22 cellular contexts compared by ENCODE assay signal in genomic region chr1:100750002-100750885, GRCh38. TPM values are rescaled to one million over a fixed set of nuclear protein-coding genes. Genes with fewer than 3 reads are reported as not detected.
DNase-seq lines count a peak whose midpoint lies in the region; TF ChIP-seq lines count a peak whose summit lies in the region.
"Had no signal": no experiment of that assay in that cellular context is flagged by ENCODE, and none has a peak within 500 bp of the region (broad histone marks: within the 10 kb centered on the region; RNA-seq: fewer than 3 reads in every experiment).

No MANE protein-coding gene starts in this region.

- peak; percentile 12 for DNase-seq in ELR (ENCODE audit: low read depth)
- peak; percentile 35 for DNase-seq in SK-MEL-5 (ENCODE audit: low read depth, low spot score)
- DNase-seq in iPS-NIHi11 (ENCODE audit: low spot score) = peak; percentile 13
- DNase-seq in activated T-cell treated with anti-CD3 and anti-CD28 coated beads, Interleukin-2, amount 50 U/mL, for 24 hours = no peak
- DNase-seq in NCI-H2227 treated with DMSO at 0.1 percent for 48 hours (lab: John Stamatoyannopoulos, UW) = no peak
- no peak for DNase-seq in AG08396 (ENCODE audit: low spot score)
- DNase-seq: activated CD4-positive, alpha-beta T cell treated with anti-CD3 and anti-CD28 coated beads for 1 hour; activated CD8-positive, alpha-beta T cell treated with anti-CD3 and anti-CD28 coated beads, Interleukin-2, amount 10 ng/mL, durations not matched to agents 7 days and 5 days; activated gamma-delta T cell treated with Interleukin-2 at 50 U/mL for 16 hours; brain microvascular endothelial cell; left cardiac atrium; MG63; naive thymus-derived CD4-positive, alpha-beta T cell; NCI-H1436 treated with DMSO at 0.1 percent for 48 hours; retina; Right ventricle myocardium superior; stimulated activated CD4-positive, alpha-beta T cell treated with anti-CD3 and anti-CD28 coated beads, Interleukin-4, amount 100 ng/mL, for 24 hours; SW 1271; thyroid gland had no signal

- H3K27ac ChIP-seq in HEK293 (ENCODE audit: extremely low read depth, low read depth, low read length) = no peak overlapping the region
- H3K27ac ChIP-seq: brain microvascular endothelial cell, HL-60, thyroid gland had no signal

- H3K9me3 Mint-ChIP-seq in activated T-cell treated with anti-CD3 and anti-CD28 coated beads, Interleukin-2, amount 50 U/mL, for 24 hours = no peaks in the 10 kb centered on the region

- peaks cover 4% of the 10 kb centered on the region for H3K4me1 Mint-ChIP-seq in activated T-cell treated with anti-CD3 and anti-CD28 coated beads, Interleukin-2, amount 50 U/mL, for 24 hours (ENCODE audit: low read depth)
- H3K4me1 Mint-ChIP-seq: naive thymus-derived CD4-positive, alpha-beta T cell had no signal

- no peaks in the 10 kb centered on the region for H3K4me1 ChIP-seq in HEK293 (ENCODE audit: control insufficient read depth, insufficient read depth, low read length)
- H3K4me1 ChIP-seq: thyroid gland had no signal

- H3K27ac Mint-ChIP-seq in activated T-cell treated with anti-CD3 and anti-CD28 coated beads, Interleukin-2, amount 50 U/mL, for 24 hours = no peak overlapping the region
- H3K27ac Mint-ChIP-seq: activated CD8-positive, alpha-beta T cell treated with anti-CD3 and anti-CD28 coated beads, Interleukin-2, amount 10 ng/mL, durations not matched to agents 7 days and 5 days; naive thymus-derived CD4-positive, alpha-beta T cell; stimulated activated naive CD8-positive, alpha-beta T cell treated with anti-CD3 and anti-CD28 coated beads, Interleukin-15, Interleukin-2, amounts not matched to agents 100 ng/mL and 50 ng/mL, for 24 hours had no signal

- no peak overlapping the region for H3K4me3 Mint-ChIP-seq in activated T-cell treated with anti-CD3 and anti-CD28 coated beads, Interleukin-2, amount 50 U/mL, for 24 hours
- H3K4me3 Mint-ChIP-seq: activated CD8-positive, alpha-beta T cell treated with anti-CD3 and anti-CD28 coated beads, Interleukin-2, amount 10 ng/mL, durations not matched to agents 7 days and 5 days; naive thymus-derived CD4-positive, alpha-beta T cell; stimulated activated naive CD8-positive, alpha-beta T cell treated with anti-CD3 and anti-CD28 coated beads, Interleukin-15, Interleukin-2, amounts not matched to agents 100 ng/mL and 50 ng/mL, for 24 hours had no signal

- no peaks in the 10 kb centered on the region for H3K36me3 Mint-ChIP-seq in activated T-cell treated with anti-CD3 and anti-CD28 coated beads, Interleukin-2, amount 50 U/mL, for 24 hours (ENCODE audit: low read depth)
- H3K36me3 Mint-ChIP-seq: naive thymus-derived CD4-positive, alpha-beta T cell had no signal

- in situ Hi-C loops in SK-MEL-5 (cut with HindIII; ENCODE audit: low pct_unique_long_range_greater_than_20kb, low sequenced_read_pairs) = no loop called here

- H3K9me3 ChIP-seq in HEK293 (ENCODE audit: control insufficient read depth, insufficient read depth, low read depth, low read length) = no peaks in the 10 kb centered on the region
- H3K9me3 ChIP-seq: MG63, thyroid gland had no signal

- H3K4me3 ChIP-seq in HEK293 (ENCODE audit: low read depth, low read length) = no peak overlapping the region
- H3K4me3 ChIP-seq: MG63, thyroid gland had no signal

- no peaks in the 10 kb centered on the region for H3K36me3 ChIP-seq in HEK293 (ENCODE audit: control insufficient read depth in 2 of 2, insufficient read depth in 1 of 2, low read length in 2 of 2)
- H3K36me3 ChIP-seq: brain microvascular endothelial cell, MG63, thyroid gland had no signal

- no peak for TF ChIP-seq CTCF in HEK293 (tag by site-specific recombination; IDR thresholded peaks at IDR 0.05)

- CTCF ChIA-PET in HEK293 (lab: Yijun Ruan, JAX) = interaction anchor here (0.7 kb wide), 1 partner anchor 390 kb away, joined by 5 read pairs; no protein-coding TSS in a partner anchor

- POLR2A ChIA-PET in HEK293 (lab: Yijun Ruan, JAX) = no interaction called here

- peaks cover 3% of the 10 kb centered on the region for H3K27me3 Mint-ChIP-seq in activated T-cell treated with anti-CD3 and anti-CD28 coated beads, Interleukin-2, amount 50 U/mL, for 24 hours

TF ChIP-seq in HEK293, 187 proteins besides CTCF, POLR2A, EP300 and RAD21:
- TF ChIP-seq AEBP2 (tag by site-specific recombination; IDR thresholded peaks at IDR 0.05; ENCODE audit: borderline replicate concordance) (no peak), ATF2 (tag by site-specific recombination; IDR thresholded peaks at IDR 0.05; ENCODE audit: low read depth) (0 out of 2 replicates have a peak, but pooled peaks have one; percentile 38)

RNA-seq across cellular contexts. Expression of gene VCAM1, which starts 30.7 kb away (rescaled TPM):
- total RNA-seq in SK-MEL-5 (2014; rRNA removed; shearing (Covaris generic)) = not detected in 2 replicates
- polyA plus RNA-seq in SK-MEL-5 (2015; cell fraction: cytosol; rRNA removed) = not detected in 2 replicates
- not detected in 2 replicates for polyA plus RNA-seq in SK-MEL-5 (2015; cell fraction: nucleus; rRNA removed)
- total RNA-seq: naive thymus-derived CD4-positive, alpha-beta T cell had no signal
- polyA plus RNA-seq: naive thymus-derived CD4-positive, alpha-beta T cell had no signal

Comparison
In these comparisons a context has a peak if more than half of its experiments do, and no peak if none do; other contexts are left out.
1. DNase-seq: peak in ELR (single experiment), SK-MEL-5 (single experiment) and iPS-NIHi11 (single experiment); none in activated T-cell treated with anti-CD3 and anti-CD28 coated beads, Interleukin-2, amount 50 U/mL, for 24 hours (single experiment), NCI-H2227 treated with DMSO at 0.1 percent for 48 hours (single experiment) and AG08396 (single experiment).